Comparison of ENCODE assay signal across 8 cellular contexts in genomic region chr19:12439686-12440411, GRCh38. TPM values are rescaled to one million over a fixed set of nuclear protein-coding genes. Genes with fewer than 3 reads are reported as not detected.
DNase-seq lines count a peak whose midpoint lies in the region; ATAC-seq and TF ChIP-seq lines count a peak whose summit lies in the region.
"Not testable (repeated sequence)": the region's sequence is repeated elsewhere in the genome, so short reads cannot be mapped to it uniquely, and the experiment has no call there.

No MANE protein-coding gene starts in this region.

- not testable (repeated sequence) for TF ChIP-seq POLR2A in gastroesophageal sphincter (IDR thresholded peaks at IDR 0.05)

- H3K27me3 ChIP-seq in Caco-2 (replicated peaks; ENCODE audit: control insufficient read depth, insufficient read depth, low read length); gastroesophageal sphincter: not testable (repeated sequence)

- H3K36me3 Mint-ChIP-seq in Caco-2 (ENCODE audit: insufficient read depth, unreplicated experiment) = peaks cover 28% of the 10 kb centered on the region
- peaks cover 11% of the 10 kb centered on the region for H3K36me3 Mint-ChIP-seq in activated naive CD8-positive, alpha-beta T cell
- H3K36me3 Mint-ChIP-seq in naive thymus-derived CD8-positive, alpha-beta T cell = peaks cover 2 to 19% (median 15%) of the 10 kb centered on the region in 3 donors

- ATAC-seq in GM21737 (IDR thresholded peaks at IDR 0.05; ENCODE audit: unreplicated experiment) = peak; percentile 40
- ATAC-seq in gastroesophageal sphincter = not testable (repeated sequence)
- peak; percentile 9 to 29 for ATAC-seq in naive thymus-derived CD8-positive, alpha-beta T cell

- H3K9me3 ChIP-seq in Caco-2, gastroesophageal sphincter: not testable (repeated sequence)

- peak overlapping the region; percentile 97 for H3K27ac Mint-ChIP-seq in Caco-2 (ENCODE audit: unreplicated experiment)
- H3K27ac Mint-ChIP-seq in activated naive CD8-positive, alpha-beta T cell = peak overlapping the region; percentile 66
- peak overlapping the region in 8 of 10 donors; percentile 19 to 91 (median 78) for H3K27ac Mint-ChIP-seq in naive thymus-derived CD8-positive, alpha-beta T cell

- not testable (repeated sequence) for H3K36me3 ChIP-seq in Caco-2 (ENCODE audit: control insufficient read depth, insufficient read depth, low read length); gastroesophageal sphincter

- not testable (repeated sequence) for TF ChIP-seq CTCF in Caco-2 (IDR thresholded peaks at IDR 0.05; ENCODE audit: insufficient read depth in 1 of 2, low read depth in 1 of 2, low read length in 1 of 2, severe bottlenecking in 1 of 2, unreplicated experiment in 1 of 2); gastroesophageal sphincter (IDR thresholded peaks at IDR 0.05)

- H3K4me1 ChIP-seq in Caco-2 = not testable (repeated sequence)
- peaks cover 0 to 18% (median 2%) of the 10 kb centered on the region in 3 donors for H3K4me1 ChIP-seq in gastroesophageal sphincter

- peak overlapping the region; percentile 52 to 90 (median 86) for H3K27ac ChIP-seq in gastroesophageal sphincter

- TSS peak; percentile 26 for BruUV-seq in Caco-2 (replicated peaks; lab: Mats Ljungman, UMichigan)

- H3K4me3 ChIP-seq in Caco-2 (ENCODE audit: low read depth, low read length) = peak overlapping the region; percentile 80
- H3K4me3 ChIP-seq in gastroesophageal sphincter = peak overlapping the region; percentile 65 to 75

- not testable (repeated sequence) for TF ChIP-seq EP300 in gastroesophageal sphincter (IDR thresholded peaks at IDR 0.05)

- peak overlapping the region; percentile 99 for H3K4me3 Mint-ChIP-seq in Caco-2 (ENCODE audit: unreplicated experiment)
- H3K4me3 Mint-ChIP-seq in activated naive CD8-positive, alpha-beta T cell = peak overlapping the region; percentile 84
- peak overlapping the region; percentile 87 to 100 (median 99) for H3K4me3 Mint-ChIP-seq in naive thymus-derived CD8-positive, alpha-beta T cell

- intact Hi-C loops in Caco-2 (cut with micrococcal nuclease; ENCODE audit: unreplicated experiment) = loop anchor here (2.0 to 5.0 kb wide), 2 partner anchors 39 to 112 kb away; partner anchors contain the start of genes ZNF564 and ZNF799

- peaks cover 39% of the 10 kb centered on the region for H3K9me3 Mint-ChIP-seq in Caco-2 (ENCODE audit: unreplicated experiment)
- not testable (repeated sequence) for H3K9me3 Mint-ChIP-seq in activated naive CD8-positive, alpha-beta T cell (ENCODE audit: low read depth)
- peaks cover 2 to 30% (median 15%) of the 10 kb centered on the region in 9 donors for H3K9me3 Mint-ChIP-seq in naive thymus-derived CD8-positive, alpha-beta T cell

- not testable (repeated sequence) for H3K27me3 Mint-ChIP-seq in Caco-2 (ENCODE audit: insufficient read depth, unreplicated experiment); activated naive CD8-positive, alpha-beta T cell; naive thymus-derived CD8-positive, alpha-beta T cell

- CTCF ChIA-PET in Caco-2 (lab: Charles Lee) = interaction anchor here (1.3 kb wide), 1 partner anchor 642 kb away, joined by 3 read pairs; no protein-coding TSS in a partner anchor

- not testable (repeated sequence) for H3K4me1 Mint-ChIP-seq in Caco-2 (ENCODE audit: low read depth, unreplicated experiment)
- H3K4me1 Mint-ChIP-seq in activated naive CD8-positive, alpha-beta T cell (ENCODE audit: low read depth) = peaks cover 18% of the 10 kb centered on the region
- H3K4me1 Mint-ChIP-seq in naive thymus-derived CD8-positive, alpha-beta T cell = peaks cover 10 to 29% (median 13%) of the 10 kb centered on the region in 4 donors

- DNase-seq in Caco-2 (peak; percentile 49 to 62), Kasumi-1 (lab: John Stamatoyannopoulos, UW) (peak; percentile 4 to 14), T-helper 2 cell (peak in 3 of 5 experiments; percentile 31 to 57 (median 35))
- peak; percentile 5 to 66 (median 35) for DNase-seq in naive thymus-derived CD8-positive, alpha-beta T cell
- DNase-seq in stimulated activated CD8-positive, alpha-beta memory T cell treated with anti-CD3 and anti-CD28 coated beads, Interleukin-4, amount 100 ng/mL, for 24 hours (ENCODE audit: low read depth) = peak; percentile 48

- POLR2A ChIA-PET in Caco-2 (lab: Charles Lee) = not testable (repeated sequence)
- POLR2A ChIA-PET in naive thymus-derived CD8-positive, alpha-beta T cell (lab: Charles Lee) = interaction anchor here (0.9 to 3.2 kb wide), 3 partner anchors 45 to 107 kb away, joined by 3 to 18 read pairs (median 13); partner anchors contain the start of genes ZNF442, ZNF563 and ZNF709

- WGBS in gastroesophageal sphincter (ENCODE audit: low coverage in 1 of 2), 2 donors = 6% methylated on average over 2 of the region's 23 CpGs; no CpG with 5 or more reads in 1 of the 2 donors

RNA-seq across cellular contexts. Expression of gene ZNF443, which starts 1.0 kb away (rescaled TPM):
- 5.1 and 6.1 TPM in 2 replicates for total RNA-seq in Caco-2 (2022)
- 1 to 10 TPM; 3.1 to 9.2 (median 5.2) TPM for total RNA-seq in gastroesophageal sphincter
- total RNA-seq in naive thymus-derived CD8-positive, alpha-beta T cell = 1 to 10 TPM; 5.1 to 6.1 TPM
- polyA plus RNA-seq in naive thymus-derived CD8-positive, alpha-beta T cell = 1 to 10 TPM; 1.1 to 3.6 (median 2.0) TPM

RNA-seq across cellular contexts. Expression of gene ZNF799, which starts 38.8 kb away (rescaled TPM):
- 7.4 and 8.0 TPM in 2 replicates for total RNA-seq in Caco-2 (2022)
- total RNA-seq in gastroesophageal sphincter = 1 to 10 TPM; 3.9 to 7.8 (median 4.7) TPM
- total RNA-seq in naive thymus-derived CD8-positive, alpha-beta T cell = 1 to 10 TPM; 8.9 to 9.1 TPM
- polyA plus RNA-seq in naive thymus-derived CD8-positive, alpha-beta T cell = 1 to 10 TPM; 3.3 to 4.4 (median 3.9) TPM

RNA-seq across cellular contexts. Expression of gene ZNF709, which starts 44.8 kb away (rescaled TPM):
- total RNA-seq in Caco-2 (2022) = 1.7 and 2.4 TPM in 2 replicates
- total RNA-seq in gastroesophageal sphincter = 1 to 10 TPM; 3.1 to 3.6 (median 3.3) TPM
- total RNA-seq in naive thymus-derived CD8-positive, alpha-beta T cell = 1 to 10 TPM; 6.4 to 7.7 TPM
- polyA plus RNA-seq in naive thymus-derived CD8-positive, alpha-beta T cell = 1 to 10 TPM in 2 of 3 donors, under 1 TPM in 1; 0.60 to 2.8 (median 1.3) TPM
